ENCODE assay signal across 8 cellular contexts in genomic region chr1:13725714-13726175, GRCh38. TPM values are rescaled to one million over a fixed set of nuclear protein-coding genes. Genes with fewer than 3 reads are reported as not detected.
DNase-seq lines count a peak whose midpoint lies in the region; ATAC-seq and TF ChIP-seq lines count a peak whose summit lies in the region.

No MANE protein-coding gene starts in this region.

- no peak overlapping the region for H3K4me3 ChIP-seq in adrenal gland
- H3K4me3 ChIP-seq in suprapubic skin, result no peak overlapping the region

- H3K27ac ChIP-seq in adrenal gland, result no peak overlapping the region
- no peak overlapping the region for H3K27ac ChIP-seq in suprapubic skin

- TF ChIP-seq CTCF in adrenal gland (IDR thresholded peaks at IDR 0.05) (peak in 5 of 6 experiments; percentile 44 to 56 (median 52)), suprapubic skin (IDR thresholded peaks at IDR 0.05) (peak; percentile 36 to 49)

- peaks cover 0 to 3% of the 10 kb centered on the region in 2 donors for H3K4me1 ChIP-seq in adrenal gland (replicated peaks in 1 of 2)
- peaks cover 31% of the 10 kb centered on the region for H3K4me1 ChIP-seq in suprapubic skin

- no peak for DNase-seq in Right ventricle myocardium superior
- DNase-seq in Right ventricle myocardium inferior (ENCODE audit: missing footprints), result no peak
- peak; percentile 65 for DNase-seq in RPMI8226
- DNase-seq in adrenal gland, result peak; percentile 30 to 70 (median 39)
- DNase-seq in kidney tubule cell (ENCODE audit: low spot score), result peak; percentile 54
- no peak for DNase-seq in suprapubic skin (ENCODE audit: low spot score in 2 of 2)
- DNase-seq in T1000 (lab: John Stamatoyannopoulos, UW), result no peak
- DNase-seq in NCI-H1694 (lab: John Stamatoyannopoulos, UW), result no peak

- ATAC-seq in Right ventricle myocardium superior (ENCODE audit: poor library complexity) (peak; percentile 20), Right ventricle myocardium inferior (no peak)

- no peak for TF ChIP-seq EP300 in suprapubic skin (IDR thresholded peaks at IDR 0.05)

- 49 to 53% (median 51%) methylated on average over 4 of the region's 4 CpGs for WGBS in adrenal gland, 4 donors
- WGBS in suprapubic skin, result 51% methylated on average over 4 of the region's 4 CpGs

- no peaks in the 10 kb centered on the region for H3K36me3 ChIP-seq in adrenal gland (replicated peaks in 1 of 2)
- no peaks in the 10 kb centered on the region for H3K36me3 ChIP-seq in suprapubic skin

- no peaks in the 10 kb centered on the region for H3K9me3 ChIP-seq in adrenal gland (replicated peaks in 1 of 3)
- no peaks in the 10 kb centered on the region for H3K9me3 ChIP-seq in suprapubic skin

- no peaks in the 10 kb centered on the region for H3K27me3 ChIP-seq in adrenal gland
- no peaks in the 10 kb centered on the region for H3K27me3 ChIP-seq in suprapubic skin

- intact Hi-C loops in Right ventricle myocardium superior (cut with DNase I) (no loop called here), Right ventricle myocardium inferior (cut with DNase I) (no loop called here), adrenal gland (cut with DNase I) (loop anchor here in 1 of 2 donors (10.0 kb wide), 1 partner anchor 61 kb away; no protein-coding TSS in a partner anchor)

- TF ChIP-seq POLR2A in adrenal gland (IDR thresholded peaks at IDR 0.05) (no peak), suprapubic skin (IDR thresholded peaks at IDR 0.05) (no peak)

RNA-seq across cellular contexts. Expression of gene PRDM2, which starts 25.8 kb away (rescaled TPM):
- 32.9 TPM for total RNA-seq in Right ventricle myocardium superior
- 33.7 TPM for total RNA-seq in Right ventricle myocardium inferior
- 10 to 100 TPM; 17.9 to 45.3 (median 31.4) TPM for total RNA-seq in adrenal gland
- polyA plus RNA-seq in adrenal gland, result 10 to 100 TPM; 12.5 to 29.8 (median 28.2) TPM
- total RNA-seq in suprapubic skin, result 10 to 100 TPM; 54.4 to 99.1 (median 63.1) TPM

Comparison
In these comparisons a context has a peak if more than half of its experiments do, and no peak if none do; other contexts are left out.
1. DNase-seq: peak in RPMI8226 (single experiment), adrenal gland (7 of 7) and kidney tubule cell (single experiment); none in Right ventricle myocardium superior (single experiment), Right ventricle myocardium inferior (single experiment), suprapubic skin (0 of 2), T1000 (single experiment) and NCI-H1694 (single experiment).